ENCODE assay signal across 1 cellular context in the genomic region with DNA sequence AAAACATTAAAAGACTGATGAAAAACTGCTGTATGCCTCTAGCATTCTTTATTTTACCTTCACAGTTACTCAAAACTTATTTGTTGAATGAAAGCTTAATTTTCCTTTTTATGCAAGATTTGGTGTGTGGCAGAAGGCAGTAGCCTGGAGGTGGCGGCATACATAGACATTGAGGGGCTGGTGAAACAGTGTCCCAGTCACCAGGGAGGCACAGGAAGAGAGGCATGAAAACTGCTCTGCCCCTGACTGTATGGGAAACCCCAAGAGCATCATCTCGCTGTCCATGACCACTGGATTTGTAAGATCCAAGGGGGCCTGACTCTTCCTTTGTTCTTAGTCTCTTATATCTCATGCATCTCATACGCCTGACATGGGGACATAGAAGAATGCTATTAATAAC.
TF ChIP-seq lines count a peak whose summit lies in the region.

No MANE protein-coding gene starts in this region.

TF ChIP-seq in WTC11, 78 proteins besides CTCF, POLR2A, EP300 and RAD21 (continued from another document):
- TF ChIP-seq, protein P1, sequence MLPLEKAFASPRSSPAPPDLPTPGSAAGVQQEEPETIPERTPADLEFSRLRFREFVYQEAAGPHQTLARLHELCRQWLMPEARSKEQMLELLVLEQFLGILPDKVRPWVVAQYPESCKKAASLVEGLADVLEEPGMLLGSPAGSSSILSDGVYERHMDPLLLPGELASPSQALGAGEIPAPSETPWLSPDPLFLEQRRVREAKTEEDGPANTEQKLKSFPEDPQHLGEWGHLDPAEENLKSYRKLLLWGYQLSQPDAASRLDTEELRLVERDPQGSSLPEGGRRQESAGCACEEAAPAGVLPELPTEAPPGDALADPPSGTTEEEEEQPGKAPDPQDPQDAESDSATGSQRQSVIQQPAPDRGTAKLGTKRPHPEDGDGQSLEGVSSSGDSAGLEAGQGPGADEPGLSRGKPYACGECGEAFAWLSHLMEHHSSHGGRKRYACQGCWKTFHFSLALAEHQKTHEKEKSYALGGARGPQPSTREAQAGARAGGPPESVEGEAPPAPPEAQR (CRISPR knock-in tag; IDR thresholded peaks at IDR 0.05): no peak
